30 cellular contexts compared by ENCODE assay signal in genomic region chr17:68782829-68783228, GRCh38.
DNase-seq lines count a peak whose midpoint lies in the region; TF ChIP-seq lines count a peak whose summit lies in the region.
"Had no signal": no experiment of that assay in that cellular context is flagged by ENCODE, and none has a peak within 500 bp of the region (broad histone marks: within the 10 kb centered on the region; RNA-seq: fewer than 3 reads in every experiment).

No MANE protein-coding gene starts in this region.

- 64% methylated on average over 1 of the region's 1 CpG for WGBS in suprapubic skin
- WGBS in spleen, 5 donors: 79 to 97% (median 87%) methylated on average over 1 of the region's 1 CpG

- no peaks in the 10 kb centered on the region for H3K27me3 ChIP-seq in left ventricle myocardium inferior (ENCODE audit: low read depth)
- H3K27me3 ChIP-seq in suprapubic skin: no peaks in the 10 kb centered on the region
- H3K27me3 ChIP-seq in spleen (replicated peaks in 1 of 7): no peaks in the 10 kb centered on the region
- H3K27me3 ChIP-seq: cardiac muscle cell, esophagus muscularis mucosa had no signal

- H3K4me1 ChIP-seq in left ventricle myocardium inferior: peaks cover 27% of the 10 kb centered on the region
- H3K4me1 ChIP-seq in suprapubic skin: peaks cover 17% of the 10 kb centered on the region
- H3K4me1 ChIP-seq in spleen: peaks cover 0 to 19% (median 7%) of the 10 kb centered on the region in 6 donors
- H3K4me1 ChIP-seq: prostate gland had no signal

- H3K27ac ChIP-seq in left ventricle myocardium inferior (replicated peaks) (peak overlapping the region; percentile 56), suprapubic skin (peak overlapping the region; percentile 47), spleen (peak overlapping the region in 4 of 8 donors; percentile 11 to 32 (median 18))
- H3K27ac ChIP-seq: cardiac muscle cell, prostate gland, RWPE1, thoracic aorta had no signal

- H3K9me3 ChIP-seq in left ventricle myocardium inferior (replicated peaks) (peaks cover 6% of the 10 kb centered on the region), suprapubic skin (no peaks in the 10 kb centered on the region), spleen (no peaks in the 10 kb centered on the region)
- H3K9me3 ChIP-seq: esophagus muscularis mucosa, prostate gland, SK-N-SH, thoracic aorta had no signal

- H3K36me3 ChIP-seq in left ventricle myocardium inferior (no peaks in the 10 kb centered on the region), suprapubic skin (no peaks in the 10 kb centered on the region), spleen (no peaks in the 10 kb centered on the region)
- H3K36me3 ChIP-seq: cardiac muscle cell, esophagus muscularis mucosa, prostate gland, thoracic aorta had no signal

- intact Hi-C loops in left ventricle myocardium inferior (cut with micrococcal nuclease) (no loop called here), spleen (cut with DNase I; ENCODE audit: low total_unique reads) (no loop called here)

- TF ChIP-seq POLR2A in suprapubic skin (IDR thresholded peaks at IDR 0.05) (no peak), spleen (IDR thresholded peaks at IDR 0.05) (no peak)

- TF ChIP-seq CTCF in left ventricle myocardium inferior (IDR thresholded peaks at IDR 0.05; ENCODE audit: borderline replicate concordance) (no peak), suprapubic skin (IDR thresholded peaks at IDR 0.05) (no peak), spleen (IDR thresholded peaks at IDR 0.05 in 8 of 11, conservative IDR thresholded peaks at IDR 0.05 in 3 of 11) (no peak)

- H3K4me3 ChIP-seq in left ventricle myocardium inferior (no peak overlapping the region), suprapubic skin (no peak overlapping the region), spleen (no peak overlapping the region)
- H3K4me3 ChIP-seq: cardiac muscle cell, esophagus muscularis mucosa, prostate gland, skin epidermis, thoracic aorta had no signal

- DNase-seq in EH (ENCODE audit: low read depth) (peak; percentile 54), amniotic epithelial cell (ENCODE audit: low read depth) (peak; percentile 32), left ventricle myocardium inferior (peak; percentile 20), suprapubic skin (ENCODE audit: low spot score in 2 of 2) (peak in 1 of 2 donors; percentile 81), NCI-H2029 treated with DMSO at 0.1 percent for 48 hours (lab: John Stamatoyannopoulos, UW) (no peak), spleen (no peak)
- no peak for DNase-seq in stimulated activated CD4-positive, alpha-beta T cell treated with anti-CD3 and anti-CD28 coated beads, Interleukin-4, amount 100 ng/mL, for 4 hours
- DNase-seq: activated CD4-positive, alpha-beta T cell treated with anti-CD3 and anti-CD28 coated beads for 36 hours; activated CD8-positive, alpha-beta memory T cell treated with anti-CD3 and anti-CD28 coated beads for 24 hours; activated naive CD4-positive, alpha-beta T cell; activated T-cell treated with anti-CD3 and anti-CD28 coated beads, Interleukin-2, amount 50 U/mL, for 24 hours; amygdala; CD8-positive, alpha-beta T cell; cortex of kidney; GF-D8; H9; Kasumi-1; mesenchymal stem cell; NCI-H1048; NCI-H187 treated with DMSO at 0.1 percent for 48 hours; NCI-H526 treated with DMSO at 0.1 percent for 48 hours; SK-N-SH; stimulated activated CD4-positive, alpha-beta T cell treated with anti-CD3 and anti-CD28 coated beads, Interleukin-2, amount 100 ng/mL, for 48 hours; stimulated activated naive B cell treated with anti-CD40 and anti-IgM and Interleukin-4, amounts not matched to agents 10 μg/mL and 1 μg/mL and 100 μg/mL, for 72 hours had no signal

- no peak for TF ChIP-seq EP300 in suprapubic skin (IDR thresholded peaks at IDR 0.05)

Comparison
In these comparisons a context has a peak if more than half of its experiments do, and no peak if none do; other contexts are left out.
1. DNase-seq: peak in EH (single experiment), amniotic epithelial cell (single experiment) and left ventricle myocardium inferior (single experiment); none in NCI-H2029 treated with DMSO at 0.1 percent for 48 hours (single experiment), spleen (single experiment) and stimulated activated CD4-positive, alpha-beta T cell treated with anti-CD3 and anti-CD28 coated beads, Interleukin-4, amount 100 ng/mL, for 4 hours (0 of 2).